In the genomic region with DNA sequence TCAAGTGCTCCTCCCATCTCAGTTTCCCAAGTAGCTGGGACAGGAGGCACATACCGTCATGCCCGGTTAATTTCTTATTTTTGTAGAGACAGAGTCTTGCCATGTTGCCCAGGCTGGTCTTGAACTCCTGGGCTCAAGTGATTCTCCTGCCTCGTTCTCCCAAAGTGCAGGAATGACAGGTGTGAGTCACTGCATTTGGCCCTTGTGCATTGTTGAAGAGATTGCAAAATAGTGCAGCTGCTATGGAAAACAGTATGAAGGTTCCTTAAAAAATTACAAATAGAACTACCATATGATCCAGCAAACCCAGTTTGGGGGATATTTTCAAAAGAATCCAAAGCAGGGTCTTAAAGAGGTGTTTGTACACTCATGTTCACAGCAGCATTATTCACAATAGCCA, we compare ENCODE assay signal across 18 cellular contexts.
DNase-seq lines count a peak whose midpoint lies in the region; ATAC-seq and TF ChIP-seq lines count a peak whose summit lies in the region.
"Had no signal": no experiment of that assay in that cellular context is flagged by ENCODE, and none has a peak within 500 bp of the region (broad histone marks: within the 10 kb centered on the region; RNA-seq: fewer than 3 reads in every experiment).

No MANE protein-coding gene starts in this region.

- peaks cover 97% of the 10 kb centered on the region for H3K36me3 Mint-ChIP-seq in stimulated activated naive CD8-positive, alpha-beta T cell treated with anti-CD3 and anti-CD28 coated beads, Interleukin-15, Interleukin-2, amounts not matched to agents 100 ng/mL and 50 ng/mL, for 24 hours (ENCODE audit: low read depth)
- H3K36me3 Mint-ChIP-seq in activated naive CD8-positive, alpha-beta T cell, result peaks cover 38% of the 10 kb centered on the region
- H3K36me3 Mint-ChIP-seq: CD14-positive monocyte had no signal

- TF ChIP-seq CTCF in fibroblast of pulmonary artery (IDR thresholded peaks at IDR 0.05; ENCODE audit: low read length, missing control alignments) (no peak), right atrium auricular region (IDR thresholded peaks at IDR 0.05) (no peak)

- H3K27ac Mint-ChIP-seq in stimulated activated naive CD8-positive, alpha-beta T cell treated with anti-CD3 and anti-CD28 coated beads, Interleukin-15, Interleukin-2, amounts not matched to agents 100 ng/mL and 50 ng/mL, for 24 hours, result peak overlapping the region; percentile 87
- H3K27ac Mint-ChIP-seq in activated naive CD8-positive, alpha-beta T cell, result peak overlapping the region; percentile 91
- H3K27ac Mint-ChIP-seq: CD14-positive monocyte had no signal

- no peak for DNase-seq in stimulated activated naive CD8-positive, alpha-beta T cell treated with anti-CD3 and anti-CD28 coated beads, Interleukin-15, Interleukin-2, amounts not matched to agents 100 U/mL and 50 U/mL, for 24 hours
- peak; percentile 13 for DNase-seq in fibroblast of pulmonary artery (ENCODE audit: low read depth)
- DNase-seq in RPMI8226, result no peak
- DNase-seq in right atrium auricular region (ENCODE audit: low spot score), result no peak
- no peak for DNase-seq in NCI-H510A (lab: John Stamatoyannopoulos, UW)
- no peak for DNase-seq in HAP-1 (ENCODE audit: low spot score in 2 of 2)
- DNase-seq: COR-L47, DMS153, NCI-H1417, NCI-H187 treated with DMSO at 0.1 percent for 48 hours, NCI-H446 treated with DMSO at 0.1 percent for 48 hours, NCI-H748 treated with DMSO at 0.1 percent for 48 hours, SJCRH30 had no signal

- H3K36me3 ChIP-seq in right atrium auricular region (no peaks in the 10 kb centered on the region), HAP-1 (replicated peaks) (no peaks in the 10 kb centered on the region)
- H3K36me3 ChIP-seq: SJCRH30 had no signal

- in situ Hi-C loops in HAP-1 (cut with MboI; ENCODE audit: low sequenced_read_pairs), result no loop called here

- no peaks in the 10 kb centered on the region for H3K27me3 Mint-ChIP-seq in stimulated activated naive CD8-positive, alpha-beta T cell treated with anti-CD3 and anti-CD28 coated beads, Interleukin-15, Interleukin-2, amounts not matched to agents 100 ng/mL and 50 ng/mL, for 24 hours
- no peaks in the 10 kb centered on the region for H3K27me3 Mint-ChIP-seq in activated naive CD8-positive, alpha-beta T cell

- no peak overlapping the region for H3K4me3 Mint-ChIP-seq in stimulated activated naive CD8-positive, alpha-beta T cell treated with anti-CD3 and anti-CD28 coated beads, Interleukin-15, Interleukin-2, amounts not matched to agents 100 ng/mL and 50 ng/mL, for 24 hours
- no peak overlapping the region for H3K4me3 Mint-ChIP-seq in activated naive CD8-positive, alpha-beta T cell
- H3K4me3 Mint-ChIP-seq: CD14-positive monocyte had no signal

- peaks cover 100% of the 10 kb centered on the region for H3K4me1 Mint-ChIP-seq in stimulated activated naive CD8-positive, alpha-beta T cell treated with anti-CD3 and anti-CD28 coated beads, Interleukin-15, Interleukin-2, amounts not matched to agents 100 ng/mL and 50 ng/mL, for 24 hours (ENCODE audit: low read depth)
- peaks cover 96% of the 10 kb centered on the region for H3K4me1 Mint-ChIP-seq in activated naive CD8-positive, alpha-beta T cell (ENCODE audit: low read depth)
- H3K4me1 Mint-ChIP-seq: CD14-positive monocyte had no signal

- H3K4me1 ChIP-seq in right atrium auricular region (no peaks in the 10 kb centered on the region), HAP-1 (no peaks in the 10 kb centered on the region)

- no peak for ATAC-seq in stimulated activated naive CD8-positive, alpha-beta T cell treated with anti-CD3 and anti-CD28 coated beads, Interleukin-15, Interleukin-2, amounts not matched to agents 100 U/mL and 50 U/mL, for 24 hours
- ATAC-seq: HepG2 had no signal

- H3K9me3 ChIP-seq in right atrium auricular region (no peaks in the 10 kb centered on the region), HAP-1 (no peaks in the 10 kb centered on the region)
- H3K9me3 ChIP-seq: SJCRH30 had no signal

- H3K27me3 ChIP-seq in right atrium auricular region, result no peaks in the 10 kb centered on the region
- H3K27me3 ChIP-seq in HAP-1 (ENCODE audit: low read depth), result peaks cover 18% of the 10 kb centered on the region
- H3K27me3 ChIP-seq: SJCRH30 had no signal

- no peak overlapping the region for H3K27ac ChIP-seq in right atrium auricular region
- H3K27ac ChIP-seq: RWPE1, SJCRH30 had no signal

- H3K4me3 ChIP-seq in fibroblast of pulmonary artery (replicated peaks; ENCODE audit: low read depth, low read length) (no peak overlapping the region), right atrium auricular region (no peak overlapping the region), HAP-1 (no peak overlapping the region)
- H3K4me3 ChIP-seq: SJCRH30 had no signal

- H3K9me3 Mint-ChIP-seq in stimulated activated naive CD8-positive, alpha-beta T cell treated with anti-CD3 and anti-CD28 coated beads, Interleukin-15, Interleukin-2, amounts not matched to agents 100 ng/mL and 50 ng/mL, for 24 hours, result peaks cover 4% of the 10 kb centered on the region
- no peaks in the 10 kb centered on the region for H3K9me3 Mint-ChIP-seq in activated naive CD8-positive, alpha-beta T cell (ENCODE audit: low read depth)
- H3K9me3 Mint-ChIP-seq: CD14-positive monocyte had no signal
